ENCODE assay signal across 1 cellular context in genomic region chr12:95169368-95169767, GRCh38.
TF ChIP-seq lines count a peak whose summit lies in the region.

No MANE protein-coding gene starts in this region.

TF ChIP-seq in GM23338, 12 proteins besides CTCF, POLR2A, EP300 and RAD21 (continued from another document):
- TF ChIP-seq REST (IDR thresholded peaks at IDR 0.05; ENCODE audit: unreplicated experiment) (no peak), POLR2AphosphoS5 (IDR thresholded peaks at IDR 0.05; ENCODE audit: low read depth) (no peak), STAT1 (IDR thresholded peaks at IDR 0.05; ENCODE audit: unreplicated experiment) (no peak), ETS1 (IDR thresholded peaks at IDR 0.05) (no peak)
